8 cellular contexts compared by ENCODE assay signal in genomic region chr17:63930951-63931575, GRCh38. TPM values are rescaled to one million over a fixed set of nuclear protein-coding genes. Genes with fewer than 3 reads are reported as not detected.
DNase-seq lines count a peak whose midpoint lies in the region; ATAC-seq and TF ChIP-seq lines count a peak whose summit lies in the region.

No MANE protein-coding gene starts in this region.

- H3K36me3 Mint-ChIP-seq in activated CD8-positive, alpha-beta memory T cell treated with anti-CD3 and anti-CD28 coated beads, Interleukin-2, amount 10 ng/mL, durations not matched to agents 7 days and 5 days = no peaks in the 10 kb centered on the region

- no peaks in the 10 kb centered on the region for H3K9me3 ChIP-seq in heart right ventricle

- peak overlapping the region; percentile 86 for H3K27ac Mint-ChIP-seq in activated CD8-positive, alpha-beta memory T cell treated with anti-CD3 and anti-CD28 coated beads, Interleukin-2, amount 10 ng/mL, durations not matched to agents 7 days and 5 days

- peaks cover 7% of the 10 kb centered on the region for H3K27me3 Mint-ChIP-seq in activated CD8-positive, alpha-beta memory T cell treated with anti-CD3 and anti-CD28 coated beads, Interleukin-2, amount 10 ng/mL, durations not matched to agents 7 days and 5 days

- DNase-seq in activated CD8-positive, alpha-beta memory T cell treated with anti-CD3 and anti-CD28 coated beads, Interleukin-2, amount 10 ng/mL, durations not matched to agents 7 days and 5 days = peak; percentile 82
- DNase-seq in heart right ventricle = peak; percentile 77 to 84
- peak; percentile 51 to 52 for DNase-seq in stimulated activated CD4-positive, alpha-beta T cell treated with anti-CD3 and anti-CD28 coated beads, Interleukin-4, amount 100 ng/mL, for 4 hours
- no peak for DNase-seq in HPDE6-E6E7 (ENCODE audit: extremely low spot score)

- peak; percentile 39 for ATAC-seq in HG03571 (IDR thresholded peaks at IDR 0.05; ENCODE audit: unreplicated experiment)
- peak; percentile 88 for ATAC-seq in activated CD8-positive, alpha-beta memory T cell treated with anti-CD3 and anti-CD28 coated beads, Interleukin-2, amount 10 ng/mL, durations not matched to agents 7 days and 5 days
- peak; percentile 85 to 96 (median 89) for ATAC-seq in heart right ventricle
- no peak for ATAC-seq in GM18868 (IDR thresholded peaks at IDR 0.05; ENCODE audit: unreplicated experiment)
- ATAC-seq in GM18858 (IDR thresholded peaks at IDR 0.05; ENCODE audit: unreplicated experiment) = no peak

- peaks cover 0 to 2% (median 0%) of the 10 kb centered on the region in 7 donors for H3K27me3 ChIP-seq in heart right ventricle

- CTCF ChIA-PET in activated CD8-positive, alpha-beta memory T cell treated with anti-CD3 and anti-CD28 coated beads, Interleukin-2, amount 10 ng/mL, durations not matched to agents 7 days and 5 days (lab: Charles Lee) = interaction anchor here (0.6 to 3.6 kb wide), 13 partner anchors 11 to 203 kb away, joined by 3 to 33 read pairs (median 9); partner anchors contain the start of gene ICAM2

- H3K36me3 ChIP-seq in heart right ventricle = peaks cover 0 to 12% (median 0%) of the 10 kb centered on the region in 9 donors

- peak overlapping the region; percentile 81 for H3K4me3 Mint-ChIP-seq in activated CD8-positive, alpha-beta memory T cell treated with anti-CD3 and anti-CD28 coated beads, Interleukin-2, amount 10 ng/mL, durations not matched to agents 7 days and 5 days

- H3K4me1 ChIP-seq in heart right ventricle = peaks cover 0 to 30% (median 24%) of the 10 kb centered on the region in 9 donors

- no peaks in the 10 kb centered on the region for H3K9me3 Mint-ChIP-seq in activated CD8-positive, alpha-beta memory T cell treated with anti-CD3 and anti-CD28 coated beads, Interleukin-2, amount 10 ng/mL, durations not matched to agents 7 days and 5 days (ENCODE audit: low read depth)

- TF ChIP-seq CTCF in GM12875 (IDR thresholded peaks at IDR 0.05; ENCODE audit: borderline replicate concordance, insufficient read depth, low read depth, low read length) (no peak), heart right ventricle (IDR thresholded peaks at IDR 0.05) (no peak)

- WGBS in heart right ventricle, 2 donors = 51 to 58% methylated on average over 16 of the region's 16 CpGs

- H3K27ac ChIP-seq in heart right ventricle = peak overlapping the region; percentile 65 to 88 (median 76)

- H3K4me3 ChIP-seq in GM12875 (ENCODE audit: low read depth, low read length) (peak overlapping the region; percentile 79), heart right ventricle (peak overlapping the region in 9 of 10 donors; percentile 13 to 48 (median 39))

- intact Hi-C loops in heart right ventricle (cut with DNase I) = loop anchor here in 4 of 10 donors (5.0 kb wide), 2 partner anchors 51 to 56 kb away; no protein-coding TSS in a partner anchor

- peaks cover 20% of the 10 kb centered on the region for H3K4me1 Mint-ChIP-seq in activated CD8-positive, alpha-beta memory T cell treated with anti-CD3 and anti-CD28 coated beads, Interleukin-2, amount 10 ng/mL, durations not matched to agents 7 days and 5 days

RNA-seq across cellular contexts. Expression of gene CD79B, which starts 1.1 kb away (rescaled TPM):
- total RNA-seq in activated CD8-positive, alpha-beta memory T cell treated with anti-CD3 and anti-CD28 coated beads, Interleukin-2, amount 10 ng/mL, durations not matched to agents 7 days and 5 days = 10 to 100 TPM; 15.0 to 19.1 TPM
- 1 to 10 TPM; 2.2 to 7.8 (median 3.4) TPM for total RNA-seq in heart right ventricle
- 10 to 100 TPM in 1 of 2 donors, 1 to 10 TPM in 1; 5.8 to 11.6 TPM for polyA plus RNA-seq in heart right ventricle

RNA-seq across cellular contexts. Expression of gene GH1, which starts 12.4 kb away (rescaled TPM):
- not detected for total RNA-seq in activated CD8-positive, alpha-beta memory T cell treated with anti-CD3 and anti-CD28 coated beads, Interleukin-2, amount 10 ng/mL, durations not matched to agents 7 days and 5 days
- total RNA-seq in heart right ventricle = not detected
- not detected for polyA plus RNA-seq in heart right ventricle

RNA-seq across cellular contexts. Expression of gene CSHL1, which starts 20.0 kb away (rescaled TPM):
- not detected for total RNA-seq in activated CD8-positive, alpha-beta memory T cell treated with anti-CD3 and anti-CD28 coated beads, Interleukin-2, amount 10 ng/mL, durations not matched to agents 7 days and 5 days
- not detected for total RNA-seq in heart right ventricle
- polyA plus RNA-seq in heart right ventricle = not detected

RNA-seq across cellular contexts. Expression of gene CSH1, which starts 34.7 kb away (rescaled TPM):
- total RNA-seq in activated CD8-positive, alpha-beta memory T cell treated with anti-CD3 and anti-CD28 coated beads, Interleukin-2, amount 10 ng/mL, durations not matched to agents 7 days and 5 days = not detected
- not detected for total RNA-seq in heart right ventricle
- polyA plus RNA-seq in heart right ventricle = not detected

RNA-seq across cellular contexts. Expression of gene SCN4A, which starts 41.7 kb away (rescaled TPM):
- under 1 TPM in 1 of 2 experiments, not detected in 1; 0.02 TPM for total RNA-seq in activated CD8-positive, alpha-beta memory T cell treated with anti-CD3 and anti-CD28 coated beads, Interleukin-2, amount 10 ng/mL, durations not matched to agents 7 days and 5 days
- total RNA-seq in heart right ventricle = 1 to 10 TPM in 1 of 10 donors, under 1 TPM in 9; 0.19 to 2.4 (median 0.53) TPM
- polyA plus RNA-seq in heart right ventricle = 1 to 10 TPM in 1 of 2 donors, under 1 TPM in 1; 0.33 to 2.9 TPM

Comparison
In these comparisons a context has a peak if more than half of its experiments do, and no peak if none do; other contexts are left out.
1. ATAC-seq: peak in HG03571 (single experiment), activated CD8-positive, alpha-beta memory T cell treated with anti-CD3 and anti-CD28 coated beads, Interleukin-2, amount 10 ng/mL, durations not matched to agents 7 days and 5 days (single experiment) and heart right ventricle (8 of 8); none in GM18868 (single experiment) and GM18858 (single experiment).